8 cellular contexts compared by ENCODE assay signal in genomic region chr9:128244443-128245226, GRCh38. TPM values are rescaled to one million over a fixed set of nuclear protein-coding genes. Genes with fewer than 3 reads are reported as not detected.
A peak's percentile ranks its signal among the peaks of the same experiment; 100 is the strongest.
DNase-seq lines count a peak whose midpoint lies in the region; ATAC-seq and TF ChIP-seq lines count a peak whose summit lies in the region.

No MANE protein-coding gene starts in this region.

- H3K36me3 Mint-ChIP-seq in naive thymus-derived CD8-positive, alpha-beta T cell = no peaks in the 10 kb centered on the region

- peaks cover 10 to 41% (median 18%) of the 10 kb centered on the region in 5 donors for H3K27me3 Mint-ChIP-seq in naive thymus-derived CD8-positive, alpha-beta T cell

- intact Hi-C loops in Right ventricle myocardium inferior (cut with DNase I) (no loop called here), PC-9 (cut with micrococcal nuclease; ENCODE audit: unreplicated experiment) (no loop called here)

- no peaks in the 10 kb centered on the region for H3K9me3 Mint-ChIP-seq in naive thymus-derived CD8-positive, alpha-beta T cell

- H3K9me3 ChIP-seq in SK-N-MC (ENCODE audit: low read depth, low read length) = no peaks in the 10 kb centered on the region
- H3K9me3 ChIP-seq in PC-9 (ENCODE audit: insufficient read depth, low read depth) = no peaks in the 10 kb centered on the region

- H3K4me3 ChIP-seq in SK-N-MC (peak overlapping the region; percentile 65), rectal smooth muscle tissue (ENCODE audit: low read length) (peak overlapping the region; percentile 29), PC-9 (no peak overlapping the region)

- DNase-seq in ELR (ENCODE audit: low read depth) (peak; percentile 73), SK-N-MC (ENCODE audit: low read depth, low spot score) (no peak), Right ventricle myocardium inferior (ENCODE audit: missing footprints) (peak; percentile 92), PC-9 (no peak)
- no peak for DNase-seq in naive thymus-derived CD8-positive, alpha-beta T cell

- CTCF ChIA-PET in PC-9 (lab: Charles Lee) = no interaction called here

- peak; percentile 86 for ATAC-seq in Right ventricle myocardium inferior
- ATAC-seq in GM21737 (IDR thresholded peaks at IDR 0.05; ENCODE audit: unreplicated experiment) = no peak
- ATAC-seq in GM18907 (IDR thresholded peaks at IDR 0.05; ENCODE audit: unreplicated experiment) = no peak
- ATAC-seq in naive thymus-derived CD8-positive, alpha-beta T cell = no peak

- TF ChIP-seq CTCF in PC-9 (conservative IDR thresholded peaks at IDR 0.05) = no peak

- H3K4me1 Mint-ChIP-seq in naive thymus-derived CD8-positive, alpha-beta T cell = peaks cover 10 to 29% (median 17%) of the 10 kb centered on the region in 4 donors

- no peak overlapping the region for H3K4me3 Mint-ChIP-seq in naive thymus-derived CD8-positive, alpha-beta T cell

- no peaks in the 10 kb centered on the region for H3K79me2 ChIP-seq in PC-9 (ENCODE audit: low read depth)

- H4K20me1 ChIP-seq in PC-9 (ENCODE audit: insufficient read depth) = no peaks in the 10 kb centered on the region

- no peak overlapping the region for H3K4me2 ChIP-seq in PC-9

- H3F3A ChIP-seq in PC-9 (ENCODE audit: insufficient read depth, low read depth) = peaks cover 2% of the 10 kb centered on the region; the same call in 1 of the 2 replicates

- H3K9ac ChIP-seq in SK-N-MC (ENCODE audit: insufficient read length) (peak overlapping the region; percentile 49), rectal smooth muscle tissue (ENCODE audit: low read length) (peak overlapping the region; percentile 21)

- BruUV-seq in PC-9 (replicated peaks; lab: Mats Ljungman, UMichigan) = no TSS peak

- H3K9me2 ChIP-seq in PC-9 (ENCODE audit: insufficient read depth) = no peaks in the 10 kb centered on the region

- no peak overlapping the region for H2AFZ ChIP-seq in PC-9

- H3K27me3 ChIP-seq in rectal smooth muscle tissue (ENCODE audit: control insufficient read depth, insufficient read depth, low read length) = peaks cover 3% of the 10 kb centered on the region
- H3K27me3 ChIP-seq in PC-9 (ENCODE audit: insufficient read depth, low read depth) = no peaks in the 10 kb centered on the region

- H3K36me3 ChIP-seq in SK-N-MC (ENCODE audit: insufficient read depth, low read length) (no peaks in the 10 kb centered on the region), rectal smooth muscle tissue (ENCODE audit: control insufficient read depth, insufficient read depth, low read length) (peaks cover 4% of the 10 kb centered on the region), PC-9 (ENCODE audit: low read depth) (no peaks in the 10 kb centered on the region)

- H3K4me1 ChIP-seq in rectal smooth muscle tissue (ENCODE audit: control insufficient read depth, insufficient read depth, low read length) (peaks cover 5% of the 10 kb centered on the region), PC-9 (replicated peaks; ENCODE audit: insufficient read depth) (no peaks in the 10 kb centered on the region)

- POLR2A ChIA-PET in PC-9 (lab: Charles Lee; ENCODE audit: unreplicated experiment) = no interaction called here
- POLR2A ChIA-PET in naive thymus-derived CD8-positive, alpha-beta T cell (lab: Charles Lee) = interaction anchor here (0.6 to 0.7 kb wide), 3 partner anchors 42 to 134 kb away, joined by 3 to 8 read pairs (median 4); no protein-coding TSS in a partner anchor

- H3K27ac ChIP-seq in SK-N-MC (peak overlapping the region; percentile 92), rectal smooth muscle tissue (ENCODE audit: low read depth, low read length) (peak overlapping the region; percentile 45), PC-9 (no peak overlapping the region)

- peak overlapping the region in 2 of 10 donors; percentile 26 to 69 for H3K27ac Mint-ChIP-seq in naive thymus-derived CD8-positive, alpha-beta T cell

RNA-seq across cellular contexts. Expression of gene GOLGA2, which starts 31.2 kb away (rescaled TPM):
- total RNA-seq in Right ventricle myocardium inferior (76.4 TPM), PC-9 (2021) (175 and 188 TPM in 2 replicates)
- total RNA-seq in naive thymus-derived CD8-positive, alpha-beta T cell = 10 to 100 TPM; 57.4 to 64.7 TPM
- 1 to 10 TPM; 4.7 to 7.4 (median 6.2) TPM for polyA plus RNA-seq in naive thymus-derived CD8-positive, alpha-beta T cell

RNA-seq across cellular contexts. Expression of gene SWI5, which starts 31.4 kb away (rescaled TPM):
- 14.9 TPM for total RNA-seq in Right ventricle myocardium inferior
- 70.4 and 86.0 TPM in 2 replicates for total RNA-seq in PC-9 (2021)
- 10 to 100 TPM; 11.7 to 12.1 TPM for total RNA-seq in naive thymus-derived CD8-positive, alpha-beta T cell
- 10 to 100 TPM; 33.5 to 46.8 (median 34.3) TPM for polyA plus RNA-seq in naive thymus-derived CD8-positive, alpha-beta T cell

RNA-seq across cellular contexts. Expression of gene DNM1, which starts 41.5 kb away (rescaled TPM):
- total RNA-seq in Right ventricle myocardium inferior (6.1 TPM), PC-9 (2021) (134 and 148 TPM in 2 replicates)
- 1 to 10 TPM; 1.1 to 1.5 TPM for total RNA-seq in naive thymus-derived CD8-positive, alpha-beta T cell
- under 1 TPM in 2 of 3 donors, not detected in 1; 0.08 to 0.28 TPM for polyA plus RNA-seq in naive thymus-derived CD8-positive, alpha-beta T cell

RNA-seq across cellular contexts. Expression of gene CIZ1, which starts 53.3 kb away (rescaled TPM):
- total RNA-seq in Right ventricle myocardium inferior = 69.3 TPM
- total RNA-seq in PC-9 (2021) = 164 and 213 TPM in 2 replicates
- 100 to 1,000 TPM; 134 to 141 TPM for total RNA-seq in naive thymus-derived CD8-positive, alpha-beta T cell
- 10 to 100 TPM in 2 of 3 donors, 1 to 10 TPM in 1; 7.4 to 39.2 (median 13.2) TPM for polyA plus RNA-seq in naive thymus-derived CD8-positive, alpha-beta T cell

Comparison
In these comparisons a context has a peak if more than half of its experiments do, and no peak if none do; other contexts are left out.
1. DNase-seq: peak in ELR (single experiment) and Right ventricle myocardium inferior (single experiment); none in SK-N-MC (single experiment), PC-9 (0 of 2) and naive thymus-derived CD8-positive, alpha-beta T cell (0 of 10).
2. RNA of gene DNM1, which starts 41.5 kb away (total RNA-seq): 134 to 148 TPM in PC-9; 6.1 TPM in Right ventricle myocardium inferior (single experiment) and 1.1 to 1.5 TPM in naive thymus-derived CD8-positive, alpha-beta T cell; every median in the first group is over 10 times any median in the second.